Comparison of ENCODE assay signal across 1 cellular context in the genomic region with DNA sequence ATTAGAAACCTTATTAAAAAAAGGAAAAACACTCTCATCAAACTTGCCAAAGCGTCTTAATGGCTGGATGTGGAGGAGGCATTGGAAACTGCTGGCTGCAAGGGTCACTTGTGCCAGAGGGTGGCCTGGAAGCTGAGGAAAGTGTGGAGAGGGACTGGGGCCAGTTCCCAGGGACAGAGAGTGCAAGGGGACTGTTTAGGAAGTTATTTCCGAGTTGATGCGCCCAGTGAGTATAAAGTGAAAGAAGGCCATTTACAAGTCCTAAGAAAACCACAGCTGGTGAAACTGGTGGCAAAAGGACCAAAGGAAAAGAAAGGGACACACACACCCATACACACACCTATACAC.
A peak's percentile ranks its signal among the peaks of the same experiment; 100 is the strongest.
TF ChIP-seq lines count a peak whose summit lies in the region.

No MANE protein-coding gene starts in this region.

TF ChIP-seq in WTC11, 78 proteins besides CTCF, POLR2A, EP300 and RAD21:
- no peak for TF ChIP-seq NR1H2 (CRISPR knock-in tag; IDR thresholded peaks at IDR 0.05)
- TF ChIP-seq ZNF423 (CRISPR knock-in tag; IDR thresholded peaks at IDR 0.05) = no peak
- TF ChIP-seq, protein P1, sequence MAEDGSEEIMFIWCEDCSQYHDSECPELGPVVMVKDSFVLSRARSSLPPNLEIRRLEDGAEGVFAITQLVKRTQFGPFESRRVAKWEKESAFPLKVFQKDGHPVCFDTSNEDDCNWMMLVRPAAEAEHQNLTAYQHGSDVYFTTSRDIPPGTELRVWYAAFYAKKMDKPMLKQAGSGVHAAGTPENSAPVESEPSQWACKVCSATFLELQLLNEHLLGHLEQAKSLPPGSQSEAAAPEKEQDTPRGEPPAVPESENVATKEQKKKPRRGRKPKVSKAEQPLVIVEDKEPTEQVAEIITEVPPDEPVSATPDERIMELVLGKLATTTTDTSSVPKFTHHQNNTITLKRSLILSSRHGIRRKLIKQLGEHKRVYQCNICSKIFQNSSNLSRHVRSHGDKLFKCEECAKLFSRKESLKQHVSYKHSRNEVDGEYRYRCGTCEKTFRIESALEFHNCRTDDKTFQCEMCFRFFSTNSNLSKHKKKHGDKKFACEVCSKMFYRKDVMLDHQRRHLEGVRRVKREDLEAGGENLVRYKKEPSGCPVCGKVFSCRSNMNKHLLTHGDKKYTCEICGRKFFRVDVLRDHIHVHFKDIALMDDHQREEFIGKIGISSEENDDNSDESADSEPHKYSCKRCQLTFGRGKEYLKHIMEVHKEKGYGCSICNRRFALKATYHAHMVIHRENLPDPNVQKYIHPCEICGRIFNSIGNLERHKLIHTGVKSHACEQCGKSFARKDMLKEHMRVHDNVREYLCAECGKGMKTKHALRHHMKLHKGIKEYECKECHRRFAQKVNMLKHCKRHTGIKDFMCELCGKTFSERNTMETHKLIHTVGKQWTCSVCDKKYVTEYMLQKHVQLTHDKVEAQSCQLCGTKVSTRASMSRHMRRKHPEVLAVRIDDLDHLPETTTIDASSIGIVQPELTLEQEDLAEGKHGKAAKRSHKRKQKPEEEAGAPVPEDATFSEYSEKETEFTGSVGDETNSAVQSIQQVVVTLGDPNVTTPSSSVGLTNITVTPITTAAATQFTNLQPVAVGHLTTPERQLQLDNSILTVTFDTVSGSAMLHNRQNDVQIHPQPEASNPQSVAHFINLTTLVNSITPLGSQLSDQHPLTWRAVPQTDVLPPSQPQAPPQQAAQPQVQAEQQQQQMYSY (CRISPR knock-in tag; IDR thresholded peaks at IDR 0.05) = peak; percentile 29; the same call in 1 of the 2 replicates
